8 cellular contexts compared by ENCODE assay signal in the genomic region with DNA sequence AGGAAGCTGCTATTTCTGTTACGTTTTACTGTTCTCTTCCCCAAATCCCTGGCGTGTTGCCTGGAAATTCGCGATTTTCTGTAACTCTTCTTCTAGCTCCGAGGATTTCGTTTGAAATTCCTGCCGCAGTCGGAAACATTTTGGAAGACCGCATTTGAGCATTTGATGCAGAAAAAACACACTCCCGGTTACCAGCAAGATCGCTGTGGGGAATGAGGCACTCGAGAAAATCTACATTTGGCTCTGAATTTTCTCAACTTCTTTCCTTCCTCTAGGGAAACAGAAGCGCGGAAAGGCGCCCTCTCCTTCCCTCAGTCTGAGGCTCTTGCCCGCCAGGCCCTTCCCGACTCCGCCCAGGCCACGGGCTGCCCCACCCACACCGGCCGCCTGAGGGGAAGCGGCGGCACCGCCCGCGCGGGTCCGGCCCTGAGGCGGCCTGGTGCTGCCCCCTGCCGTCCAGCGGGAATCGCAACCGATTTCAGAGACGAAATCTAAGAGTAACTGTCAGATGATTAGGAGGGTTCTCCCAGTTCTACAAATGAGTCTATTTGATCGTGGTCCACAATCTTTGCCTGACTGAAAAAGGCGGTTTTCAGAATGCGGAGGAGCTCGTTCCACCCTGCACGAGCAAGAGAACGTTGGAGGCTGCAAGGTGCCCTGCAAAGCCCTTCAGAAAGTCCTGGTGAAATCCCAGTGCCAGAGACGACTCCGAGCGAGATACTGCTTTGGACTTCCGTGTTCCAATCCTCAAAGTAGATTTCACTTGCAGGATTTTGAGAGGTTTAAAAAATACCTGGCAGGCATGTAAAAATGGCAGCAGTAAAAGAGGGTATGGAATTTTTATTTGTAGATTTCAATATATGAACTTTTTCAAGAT. TPM values are rescaled to one million over a fixed set of nuclear protein-coding genes. Genes with fewer than 3 reads are reported as not detected.
DNase-seq lines count a peak whose midpoint lies in the region; ATAC-seq and TF ChIP-seq lines count a peak whose summit lies in the region.

No MANE protein-coding gene starts in this region.

- H3K27me3 ChIP-seq in H9 (ENCODE audit: insufficient read depth, low read length) (no peaks in the 10 kb centered on the region), suprapubic skin (no peaks in the 10 kb centered on the region)

- H3K4me1 Mint-ChIP-seq in H9, result peaks cover 23 to 25% of the 10 kb centered on the region in 2 experiments

- H3K4me3 Mint-ChIP-seq in H9, result peak overlapping the region; percentile 75 to 78

- H3K9me3 ChIP-seq in H9 (ENCODE audit: control insufficient read depth, low read depth, low read length) (no peaks in the 10 kb centered on the region), suprapubic skin (no peaks in the 10 kb centered on the region)

- H2BK12ac ChIP-seq in H9 (ENCODE audit: insufficient read length, low read depth, low read length), result no peak overlapping the region

- no peak overlapping the region for H3K4ac ChIP-seq in H9 (ENCODE audit: low read depth, low read length)

- peak overlapping the region; percentile 53 for H3K9ac ChIP-seq in H9 (ENCODE audit: extremely low read depth, insufficient read length, low read length)

- no peak overlapping the region for H2BK5ac ChIP-seq in H9 (ENCODE audit: insufficient read length, low read length)

- no peak overlapping the region for H3K23ac ChIP-seq in H9 (ENCODE audit: insufficient read length, low read depth, low read length)

- no peak overlapping the region for H4K8ac ChIP-seq in H9 (replicated peaks; ENCODE audit: insufficient read length, low read depth, low read length)

- no peak overlapping the region for H2BK20ac ChIP-seq in H9 (ENCODE audit: low read depth, low read length, poor library complexity, severe bottlenecking)

- H3K4me3 ChIP-seq in suprapubic skin, result peak overlapping the region; percentile 47

- H2BK120ac ChIP-seq in H9 (ENCODE audit: low read depth, low read length, poor library complexity, severe bottlenecking), result no peak overlapping the region

- H3K9me3 Mint-ChIP-seq in H9, result peaks cover 0 to 12% of the 10 kb centered on the region in 2 experiments; a peak in 1 of 5 replicates

- H2AK5ac ChIP-seq in H9 (ENCODE audit: insufficient read length, low read length), result no peak overlapping the region

- H3K4me1 ChIP-seq in H9 (ENCODE audit: insufficient read depth, low read length), result no peaks in the 10 kb centered on the region
- H3K4me1 ChIP-seq in suprapubic skin, result peaks cover 6% of the 10 kb centered on the region

- peak overlapping the region; percentile 71 to 94 (median 78); a peak in 6 of 7 replicates for H3K27ac Mint-ChIP-seq in H9

- H3T11ph ChIP-seq in H9 (ENCODE audit: low read length), result no peak overlapping the region

- H3K56ac ChIP-seq in H9 (ENCODE audit: insufficient read length, low read depth, low read length), result no peak overlapping the region

- H4K5ac ChIP-seq in H9 (ENCODE audit: insufficient read length, low read depth, low read length), result no peak overlapping the region

- H3K18ac ChIP-seq in H9 (ENCODE audit: insufficient read length, low read depth, low read length), result no peak overlapping the region

- H3K36me3 Mint-ChIP-seq in H9 (ENCODE audit: insufficient read depth in 1 of 3, low read depth in 3 of 3), result no peaks in the 10 kb centered on the region; a peak in 1 of 7 replicates

- H3K27me3 Mint-ChIP-seq in H9 (ENCODE audit: low read depth), result peaks cover 22% of the 10 kb centered on the region

- peak; percentile 98 for TF ChIP-seq CTCF in H9 (conservative IDR thresholded peaks at IDR 0.05)
- peak in 2 of 3 donors; percentile 26 to 76 for TF ChIP-seq CTCF in omental fat pad (IDR thresholded peaks at IDR 0.05)
- TF ChIP-seq CTCF in suprapubic skin (IDR thresholded peaks at IDR 0.05), result peak; percentile 77 to 90

- H3K27ac ChIP-seq in H9 (ENCODE audit: insufficient read length, low read depth, low read length), result no peak overlapping the region
- H3K27ac ChIP-seq in suprapubic skin, result no peak overlapping the region

- H2BK15ac ChIP-seq in H9 (ENCODE audit: low read depth, low read length), result no peak overlapping the region

- H3K23me2 ChIP-seq in H9 (ENCODE audit: insufficient read length, low read depth, low read length, poor library complexity, severe bottlenecking), result peaks cover 10% of the 10 kb centered on the region

- no peak for TF ChIP-seq EP300 in suprapubic skin (IDR thresholded peaks at IDR 0.05)

- peak overlapping the region; percentile 60 for H2AFZ ChIP-seq in H9 (ENCODE audit: low read length)

- no CpG with 5 or more reads among the region's 44 CpGs for whole genome bisulfite sequencing in H9 (ENCODE audit: extremely low coverage, insufficient read length, low lambda C conversion rate)
- WGBS in suprapubic skin, result 4% methylated on average over 26 of the region's 44 CpGs

- no peak overlapping the region for H4K91ac ChIP-seq in H9 (ENCODE audit: insufficient read length, low read depth, low read length)

- no peaks in the 10 kb centered on the region for H3K79me1 ChIP-seq in H9 (ENCODE audit: insufficient read depth, low read depth, low read length, poor library complexity, severe bottlenecking)

- H3K14ac ChIP-seq in H9 (ENCODE audit: insufficient read depth, low read length), result no peak overlapping the region

- peak; percentile 100 for ATAC-seq in omental fat pad (ENCODE audit: low FRiP score)

- H4K20me1 ChIP-seq in H9 (ENCODE audit: control insufficient read depth, insufficient read depth, insufficient read length), result no peaks in the 10 kb centered on the region

- H3K79me2 ChIP-seq in H9 (ENCODE audit: insufficient read depth, low read length), result no peaks in the 10 kb centered on the region

- no peak for TF ChIP-seq POLR2A in suprapubic skin (IDR thresholded peaks at IDR 0.05)

- peak; percentile 89 for DNase-seq in GDM1 (lab: John Stamatoyannopoulos, UW)
- DNase-seq in H9, result peak; percentile 92
- DNase-seq in M059J (ENCODE audit: low read depth), result peak; percentile 78
- DNase-seq in SK-N-DZ (ENCODE audit: low spot score), result peak; percentile 84
- DNase-seq in activated naive CD4-positive, alpha-beta T cell treated with anti-CD3 and anti-CD28 coated beads, Interleukin-2, amount 50 U/mL, for 16 hours, result peak; percentile 89
- peak; percentile 87 for DNase-seq in globus pallidus (ENCODE audit: low spot score)
- DNase-seq in omental fat pad (ENCODE audit: low spot score), result peak; percentile 68
- peak; percentile 94 for DNase-seq in suprapubic skin (ENCODE audit: low spot score in 2 of 2)

- H3K4me2 ChIP-seq in H9 (ENCODE audit: insufficient read depth, insufficient read length, low read length), result peak overlapping the region; percentile 60

- H3K36me3 ChIP-seq in suprapubic skin, result no peaks in the 10 kb centered on the region

RNA-seq across cellular contexts. Expression of gene TUBGCP3, which starts 18.4 kb away (rescaled TPM):
- total RNA-seq in H9 (2021) (35.6 and 37.3 TPM in 2 replicates), omental fat pad (10 to 100 TPM; 18.4 to 39.4 (median 27.4) TPM), suprapubic skin (10 to 100 TPM; 21.9 to 60.9 (median 32.0) TPM)
- total RNA-seq in M059J (2014; rRNA removed; shearing (Covaris generic)), result 10.6 and 16.3 TPM in 2 replicates
- 20.4 and 26.1 TPM in 2 replicates for polyA plus RNA-seq in SK-N-DZ (2014; cell fraction: cytosol; rRNA removed)
- 33.0 and 85.3 TPM in 2 replicates for polyA plus RNA-seq in SK-N-DZ (2014; cell fraction: nucleus; rRNA removed)
